Comparison of ENCODE assay signal across 8 cellular contexts in genomic region chr2:132669854-132670103, GRCh38. TPM values are rescaled to one million over a fixed set of nuclear protein-coding genes. Genes with fewer than 3 reads are reported as not detected.
DNase-seq lines count a peak whose midpoint lies in the region; ATAC-seq and TF ChIP-seq lines count a peak whose summit lies in the region.

No MANE protein-coding gene starts in this region.

- H3K27ac ChIP-seq in skeletal muscle tissue (ENCODE audit: low read depth, low read length), result no peak overlapping the region

- peaks cover 16 to 21% (median 16%) of the 10 kb centered on the region in 3 donors for H3K4me1 ChIP-seq in skeletal muscle tissue (ENCODE audit: control insufficient read depth in 3 of 3, insufficient read depth in 3 of 3, low read length in 3 of 3)

- POLR2A ChIA-PET in activated B cell treated with CpG ODN at 0.5 μM for 24 hours (lab: Charles Lee), result no interaction called here

- DNase-seq in activated B cell treated with CpG ODN at 0.5 μM for 24 hours, result no peak
- DNase-seq in NCI-H446 treated with DMSO at 0.1 percent for 48 hours (lab: John Stamatoyannopoulos, UW), result no peak
- DNase-seq in NCI-H524 (lab: John Stamatoyannopoulos, UW), result no peak
- DNase-seq in middle frontal gyrus (ENCODE audit: extremely low spot score, low spot score), result no peak

- ATAC-seq in HG03354 (IDR thresholded peaks at IDR 0.05; ENCODE audit: poor library complexity, severe bottlenecking, unreplicated experiment), result peak; percentile 44
- ATAC-seq in activated B cell treated with CpG ODN at 0.5 μM for 24 hours (ENCODE audit: low read depth), result peak; percentile 37
- ATAC-seq in HG02623 (IDR thresholded peaks at IDR 0.05; ENCODE audit: unreplicated experiment), result no peak

- no peak overlapping the region for H3K9ac ChIP-seq in skeletal muscle tissue (ENCODE audit: low read depth in 1 of 3, low read length in 3 of 3)

- no peaks in the 10 kb centered on the region for H3K9me3 ChIP-seq in skeletal muscle tissue (ENCODE audit: control insufficient read depth in 3 of 3, low read length in 3 of 3)

- intact Hi-C loops in activated B cell treated with CpG ODN at 0.5 μM for 24 hours (cut with micrococcal nuclease), result no loop called here

- peaks cover 45% of the 10 kb centered on the region for H3K27me3 Mint-ChIP-seq in activated B cell treated with CpG ODN at 0.5 μM for 24 hours

- peaks cover 35 to 41% (median 40%) of the 10 kb centered on the region in 3 donors for H3K27me3 ChIP-seq in skeletal muscle tissue (ENCODE audit: control insufficient read depth in 3 of 3, insufficient read depth in 3 of 3, low read length in 3 of 3)

- no peaks in the 10 kb centered on the region for H3K9me3 Mint-ChIP-seq in activated B cell treated with CpG ODN at 0.5 μM for 24 hours

- H3K4me1 Mint-ChIP-seq in activated B cell treated with CpG ODN at 0.5 μM for 24 hours, result peaks cover 8% of the 10 kb centered on the region

- CTCF ChIA-PET in activated B cell treated with CpG ODN at 0.5 μM for 24 hours (lab: Charles Lee), result no interaction called here

- no peak for TF ChIP-seq CTCF in activated B cell treated with CpG ODN at 0.5 μM for 24 hours (IDR thresholded peaks at IDR 0.05)

- H3K4me3 ChIP-seq in iPS-11a (ENCODE audit: low read depth, low read length) (peak overlapping the region; percentile 61), skeletal muscle tissue (ENCODE audit: low read length in 3 of 3) (peak overlapping the region; percentile 15 to 60 (median 58))

- no peaks in the 10 kb centered on the region for H3K36me3 Mint-ChIP-seq in activated B cell treated with CpG ODN at 0.5 μM for 24 hours (ENCODE audit: low read depth)

- no peak overlapping the region for H3K27ac Mint-ChIP-seq in activated B cell treated with CpG ODN at 0.5 μM for 24 hours

- H3K36me3 ChIP-seq in skeletal muscle tissue (ENCODE audit: control insufficient read depth in 3 of 3, insufficient read depth in 3 of 3, low read length in 3 of 3), result no peaks in the 10 kb centered on the region

- no peak overlapping the region for H3K4me3 Mint-ChIP-seq in activated B cell treated with CpG ODN at 0.5 μM for 24 hours

RNA-seq across cellular contexts. Expression of gene LYPD1, which starts 0.2 kb away (rescaled TPM):
- total RNA-seq in activated B cell treated with CpG ODN at 0.5 μM for 24 hours (not detected in 2 replicates), skeletal muscle tissue (4.2 TPM)
